Comparison of ENCODE assay signal across 1 cellular context in genomic region chr15:66821307-66821706, GRCh38.
TF ChIP-seq lines count a peak whose summit lies in the region.

No MANE protein-coding gene starts in this region.

TF ChIP-seq in GM23338, 12 proteins besides CTCF, POLR2A, EP300 and RAD21 (continued from another document):
- TF ChIP-seq, protein P1, sequence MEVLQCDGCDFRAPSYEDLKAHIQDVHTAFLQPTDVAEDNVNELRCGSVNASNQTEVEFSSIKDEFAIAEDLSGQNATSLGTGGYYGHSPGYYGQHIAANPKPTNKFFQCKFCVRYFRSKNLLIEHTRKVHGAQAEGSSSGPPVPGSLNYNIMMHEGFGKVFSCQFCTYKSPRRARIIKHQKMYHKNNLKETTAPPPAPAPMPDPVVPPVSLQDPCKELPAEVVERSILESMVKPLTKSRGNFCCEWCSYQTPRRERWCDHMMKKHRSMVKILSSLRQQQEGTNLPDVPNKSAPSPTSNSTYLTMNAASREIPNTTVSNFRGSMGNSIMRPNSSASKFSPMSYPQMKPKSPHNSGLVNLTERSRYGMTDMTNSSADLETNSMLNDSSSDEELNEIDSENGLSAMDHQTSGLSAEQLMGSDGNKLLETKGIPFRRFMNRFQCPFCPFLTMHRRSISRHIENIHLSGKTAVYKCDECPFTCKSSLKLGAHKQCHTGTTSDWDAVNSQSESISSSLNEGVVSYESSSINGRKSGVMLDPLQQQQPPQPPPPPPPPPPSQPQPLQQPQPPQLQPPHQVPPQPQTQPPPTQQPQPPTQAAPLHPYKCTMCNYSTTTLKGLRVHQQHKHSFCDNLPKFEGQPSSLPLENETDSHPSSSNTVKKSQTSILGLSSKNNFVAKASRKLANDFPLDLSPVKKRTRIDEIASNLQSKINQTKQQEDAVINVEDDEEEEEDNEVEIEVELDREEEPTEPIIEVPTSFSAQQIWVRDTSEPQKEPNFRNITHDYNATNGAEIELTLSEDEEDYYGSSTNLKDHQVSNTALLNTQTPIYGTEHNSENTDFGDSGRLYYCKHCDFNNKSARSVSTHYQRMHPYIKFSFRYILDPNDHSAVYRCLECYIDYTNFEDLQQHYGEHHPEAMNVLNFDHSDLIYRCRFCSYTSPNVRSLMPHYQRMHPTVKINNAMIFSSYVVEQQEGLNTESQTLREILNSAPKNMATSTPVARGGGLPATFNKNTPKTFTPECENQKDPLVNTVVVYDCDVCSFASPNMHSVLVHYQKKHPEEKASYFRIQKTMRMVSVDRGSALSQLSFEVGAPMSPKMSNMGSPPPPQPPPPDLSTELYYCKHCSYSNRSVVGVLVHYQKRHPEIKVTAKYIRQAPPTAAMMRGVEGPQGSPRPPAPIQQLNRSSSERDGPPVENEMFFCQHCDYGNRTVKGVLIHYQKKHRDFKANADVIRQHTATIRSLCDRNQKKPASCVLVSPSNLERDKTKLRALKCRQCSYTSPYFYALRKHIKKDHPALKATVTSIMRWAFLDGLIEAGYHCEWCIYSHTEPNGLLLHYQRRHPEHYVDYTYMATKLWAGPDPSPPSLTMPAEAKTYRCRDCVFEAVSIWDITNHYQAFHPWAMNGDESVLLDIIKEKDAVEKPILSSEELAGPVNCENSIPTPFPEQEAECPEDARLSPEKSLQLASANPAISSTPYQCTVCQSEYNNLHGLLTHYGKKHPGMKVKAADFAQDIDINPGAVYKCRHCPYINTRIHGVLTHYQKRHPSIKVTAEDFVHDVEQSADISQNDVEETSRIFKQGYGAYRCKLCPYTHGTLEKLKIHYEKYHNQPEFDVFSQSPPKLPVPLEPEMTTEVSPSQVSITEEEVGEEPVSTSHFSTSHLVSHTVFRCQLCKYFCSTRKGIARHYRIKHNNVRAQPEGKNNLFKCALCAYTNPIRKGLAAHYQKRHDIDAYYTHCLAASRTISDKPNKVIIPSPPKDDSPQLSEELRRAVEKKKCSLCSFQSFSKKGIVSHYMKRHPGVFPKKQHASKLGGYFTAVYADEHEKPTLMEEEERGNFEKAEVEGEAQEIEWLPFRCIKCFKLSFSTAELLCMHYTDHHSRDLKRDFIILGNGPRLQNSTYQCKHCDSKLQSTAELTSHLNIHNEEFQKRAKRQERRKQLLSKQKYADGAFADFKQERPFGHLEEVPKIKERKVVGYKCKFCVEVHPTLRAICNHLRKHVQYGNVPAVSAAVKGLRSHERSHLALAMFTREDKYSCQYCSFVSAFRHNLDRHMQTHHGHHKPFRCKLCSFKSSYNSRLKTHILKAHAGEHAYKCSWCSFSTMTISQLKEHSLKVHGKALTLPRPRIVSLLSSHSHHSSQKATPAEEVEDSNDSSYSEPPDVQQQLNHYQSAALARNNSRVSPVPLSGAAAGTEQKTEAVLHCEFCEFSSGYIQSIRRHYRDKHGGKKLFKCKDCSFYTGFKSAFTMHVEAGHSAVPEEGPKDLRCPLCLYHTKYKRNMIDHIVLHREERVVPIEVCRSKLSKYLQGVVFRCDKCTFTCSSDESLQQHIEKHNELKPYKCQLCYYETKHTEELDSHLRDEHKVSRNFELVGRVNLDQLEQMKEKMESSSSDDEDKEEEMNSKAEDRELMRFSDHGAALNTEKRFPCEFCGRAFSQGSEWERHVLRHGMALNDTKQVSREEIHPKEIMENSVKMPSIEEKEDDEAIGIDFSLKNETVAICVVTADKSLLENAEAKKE (CRISPR knock-in tag; IDR thresholded peaks at IDR 0.05): no peak
